In the genomic region with DNA sequence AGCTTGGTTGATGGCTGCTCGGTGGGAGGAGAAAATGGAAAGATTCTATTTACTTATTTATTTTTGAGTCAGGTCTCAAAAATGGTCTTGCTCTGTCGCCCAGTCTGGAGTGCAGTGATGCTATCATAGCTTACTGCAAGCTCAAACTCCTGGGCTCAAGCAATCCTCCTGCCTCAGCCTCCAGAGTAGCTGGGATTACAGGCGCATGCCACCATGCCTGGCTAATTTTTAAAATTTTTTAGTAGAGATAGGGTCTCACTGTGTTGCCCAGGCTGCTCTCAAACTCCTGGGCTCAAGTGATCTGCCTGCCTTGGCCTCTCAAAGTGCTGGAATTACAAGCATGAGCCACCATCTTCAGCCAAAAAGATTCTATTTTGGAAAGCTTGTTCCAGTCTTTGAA, we compare ENCODE assay signal across 7 cellular contexts.
DNase-seq lines count a peak whose midpoint lies in the region; ATAC-seq, FAIRE-seq and TF ChIP-seq lines count a peak whose summit lies in the region.
"Not testable (repeated sequence)": the region's sequence is repeated elsewhere in the genome, so short reads cannot be mapped to it uniquely, and the experiment has no call there.

No MANE protein-coding gene starts in this region.

- H3K4me1 ChIP-seq in CD8-positive, alpha-beta T cell (ENCODE audit: insufficient read depth, low read length) = peaks cover 11% of the 10 kb centered on the region
- not testable (repeated sequence) for H3K4me1 ChIP-seq in K562 (replicated peaks in 1 of 2; ENCODE audit: control insufficient read depth in 2 of 2, insufficient read depth in 2 of 2, low read length in 2 of 2)
- H3K4me1 ChIP-seq in HepG2 (ENCODE audit: insufficient read depth, low read length) = peaks cover 14% of the 10 kb centered on the region

- intact Hi-C loops in CD8-positive, alpha-beta T cell (cut with DNase I, micrococcal nuclease); K562 (cut with micrococcal nuclease); HepG2 (cut with micrococcal nuclease; ENCODE audit: unreplicated experiment): not testable (repeated sequence)

- H3K4me2 ChIP-seq in K562 (ENCODE audit: insufficient read depth, low read length); HepG2 (ENCODE audit: low read depth, low read length): not testable (repeated sequence)

- H3K27ac ChIP-seq in CD8-positive, alpha-beta T cell (ENCODE audit: low read depth, low read length); K562 (ENCODE audit: extremely low read depth, low read depth, low read length); HepG2 (ENCODE audit: extremely low read length, insufficient read depth, low read length): not testable (repeated sequence)

- ATAC-seq in CD8-positive, alpha-beta T cell; T-helper 17 cell; activated T-helper 17 cell treated with anti-CD3 and anti-CD28 coated beads, Interleukin-2, amount 50 U/mL, for 72 hours (replicated peaks); K562; HepG2; stimulated activated effector memory CD8-positive, alpha-beta T cell treated with anti-CD3 and anti-CD28 coated beads, Interleukin-12 subunit alpha, Interleukin-12 subunit beta, amount 100 ng/mL, for 72 hours: not testable (repeated sequence)

- not testable (repeated sequence) for TF ChIP-seq POLR2A in K562 (conservative IDR thresholded peaks at IDR 0.05); HepG2 (IDR thresholded peaks at IDR 0.05; ENCODE audit: insufficient read depth in 1 of 2, low read depth in 2 of 2, low read length in 2 of 2)

- H3K27me3 ChIP-seq in CD8-positive, alpha-beta T cell (ENCODE audit: insufficient read depth, low read length); K562 (ENCODE audit: control insufficient read depth in 2 of 2, insufficient read depth in 2 of 2, low read length in 2 of 2); HepG2 (ENCODE audit: control insufficient read depth in 1 of 2, insufficient read depth in 2 of 2, low read length in 2 of 2): not testable (repeated sequence)

- not testable (repeated sequence) for H3K36me3 ChIP-seq in CD8-positive, alpha-beta T cell (ENCODE audit: insufficient read depth, low read length); K562 (ENCODE audit: control insufficient read depth, insufficient read depth, low read length); HepG2 (replicated peaks in 1 of 2; ENCODE audit: control insufficient read depth in 1 of 2, insufficient read depth in 2 of 2, low read length in 2 of 2)

- not testable (repeated sequence) for H3K9me3 ChIP-seq in CD8-positive, alpha-beta T cell (ENCODE audit: low read length); T-helper 17 cell (ENCODE audit: control insufficient read depth, low read length, poor library complexity, severe bottlenecking); K562 (replicated peaks; ENCODE audit: control insufficient read depth, insufficient read depth, low read depth, low read length); HepG2 (ENCODE audit: low read length)

- H3K9me1 ChIP-seq in K562 (ENCODE audit: control insufficient read depth, insufficient read depth, low read length) = not testable (repeated sequence)

- H3K4me3 Mint-ChIP-seq in CD8-positive, alpha-beta T cell = peak overlapping the region; percentile 11
- H3K4me3 Mint-ChIP-seq in T-helper 17 cell; nephron; stimulated activated effector memory CD8-positive, alpha-beta T cell treated with anti-CD3 and anti-CD28 coated beads, Interleukin-12 subunit alpha, Interleukin-12 subunit beta, amount 100 ng/mL, for 72 hours: not testable (repeated sequence)
- H3K4me3 Mint-ChIP-seq in activated T-helper 17 cell treated with anti-CD3 and anti-CD28 coated beads, Interleukin-2, amount 50 U/mL, for 72 hours = peak overlapping the region; percentile 15

- TF ChIP-seq CTCF in CD8-positive, alpha-beta T cell (IDR thresholded peaks at IDR 0.05); K562 (IDR thresholded peaks at IDR 0.05 in 2 of 3, conservative IDR thresholded peaks at IDR 0.05 in 1 of 3; ENCODE audit: insufficient read depth in 2 of 3, low read depth in 1 of 3, low read length in 3 of 3); HepG2 (CRISPR knock-in tag; IDR thresholded peaks at IDR 0.05); nephron (IDR thresholded peaks at IDR 0.05; ENCODE audit: unreplicated experiment in 3 of 3): not testable (repeated sequence)

- H3K4me1 Mint-ChIP-seq in CD8-positive, alpha-beta T cell (ENCODE audit: low read depth) = peaks cover 61% of the 10 kb centered on the region
- H3K4me1 Mint-ChIP-seq in T-helper 17 cell (peaks cover 25% of the 10 kb centered on the region), nephron (peaks cover 64% of the 10 kb centered on the region)
- peaks cover 23% of the 10 kb centered on the region for H3K4me1 Mint-ChIP-seq in activated T-helper 17 cell treated with anti-CD3 and anti-CD28 coated beads, Interleukin-2, amount 50 U/mL, for 72 hours
- H3K4me1 Mint-ChIP-seq in stimulated activated effector memory CD8-positive, alpha-beta T cell treated with anti-CD3 and anti-CD28 coated beads, Interleukin-12 subunit alpha, Interleukin-12 subunit beta, amount 100 ng/mL, for 72 hours = peaks cover 28% of the 10 kb centered on the region

- WGBS in K562 (ENCODE audit: insufficient coverage, low coverage, missing lambda C conversion rate) = 81% methylated on average over 3 of the region's 3 CpGs
- WGBS in HepG2 (ENCODE audit: low lambda C conversion rate) = 92% methylated on average over 3 of the region's 3 CpGs

- in situ Hi-C loops in K562 (cut with MboI); HepG2 (cut with HindIII; ENCODE audit: extremely low pct_ligation_motif_present, low pct_unique_long_range_greater_than_20kb): not testable (repeated sequence)

- CTCF ChIA-PET in CD8-positive, alpha-beta T cell (lab: Charles Lee) = interaction anchor here (0.6 to 2.4 kb wide), 4 partner anchors 25 to 203 kb away, joined by 3 to 11 read pairs (median 3); no protein-coding TSS in a partner anchor
- CTCF ChIA-PET in K562 (lab: Yijun Ruan, JAX; ENCODE audit: low intra/inter-chr PET ratio); HepG2 (lab: Yijun Ruan, JAX; ENCODE audit: low intra/inter-chr PET ratio, low total read pairs): not testable (repeated sequence)

- peak overlapping the region; percentile 32 for H3K27ac Mint-ChIP-seq in CD8-positive, alpha-beta T cell
- H3K27ac Mint-ChIP-seq in T-helper 17 cell = peak overlapping the region; percentile 21
- peak overlapping the region; percentile 64 for H3K27ac Mint-ChIP-seq in activated T-helper 17 cell treated with anti-CD3 and anti-CD28 coated beads, Interleukin-2, amount 50 U/mL, for 72 hours
- H3K27ac Mint-ChIP-seq in nephron = peak overlapping the region in 2 of 3 experiments; percentile 77 to 79
- H3K27ac Mint-ChIP-seq in stimulated activated effector memory CD8-positive, alpha-beta T cell treated with anti-CD3 and anti-CD28 coated beads, Interleukin-12 subunit alpha, Interleukin-12 subunit beta, amount 100 ng/mL, for 72 hours = peak overlapping the region; percentile 27

- DNase-seq in CD8-positive, alpha-beta T cell; T-helper 17 cell; K562 (ENCODE audit: extremely low read depth in 1 of 4, low spot score in 3 of 4); HepG2 (ENCODE audit: low spot score); stimulated activated effector memory CD8-positive, alpha-beta T cell treated with anti-CD3 and anti-CD28 coated beads, Interleukin-12 subunit alpha, Interleukin-12 subunit beta, amount 100 ng/mL, for 72 hours (ENCODE audit: low spot score in 2 of 2): not testable (repeated sequence)

- TF ChIP-seq RAD21 in K562 (CRISPR knock-in tag; conservative IDR thresholded peaks at IDR 0.05 in 1 of 2, IDR thresholded peaks at IDR 0.05 in 1 of 2); HepG2 (CRISPR knock-in tag; IDR thresholded peaks at IDR 0.05): not testable (repeated sequence)

- H3K4me3 ChIP-seq in CD8-positive, alpha-beta T cell (ENCODE audit: low read depth, low read length); K562; HepG2 (replicated peaks in 1 of 3; ENCODE audit: insufficient read depth in 1 of 3, low read depth in 2 of 3, low read length in 3 of 3): not testable (repeated sequence)

- H3K36me3 Mint-ChIP-seq in CD8-positive, alpha-beta T cell = peaks cover 47% of the 10 kb centered on the region
- H3K36me3 Mint-ChIP-seq in T-helper 17 cell (ENCODE audit: low read depth) = not testable (repeated sequence)
- peaks cover 32% of the 10 kb centered on the region for H3K36me3 Mint-ChIP-seq in activated T-helper 17 cell treated with anti-CD3 and anti-CD28 coated beads, Interleukin-2, amount 50 U/mL, for 72 hours (ENCODE audit: low read depth)
- peaks cover 11% of the 10 kb centered on the region for H3K36me3 Mint-ChIP-seq in nephron (ENCODE audit: low read depth)
- H3K36me3 Mint-ChIP-seq in stimulated activated effector memory CD8-positive, alpha-beta T cell treated with anti-CD3 and anti-CD28 coated beads, Interleukin-12 subunit alpha, Interleukin-12 subunit beta, amount 100 ng/mL, for 72 hours = peaks cover 17% of the 10 kb centered on the region

- not testable (repeated sequence) for H3K27me3 Mint-ChIP-seq in CD8-positive, alpha-beta T cell (ENCODE audit: low read depth); T-helper 17 cell; activated T-helper 17 cell treated with anti-CD3 and anti-CD28 coated beads, Interleukin-2, amount 50 U/mL, for 72 hours; nephron (ENCODE audit: low read depth)

- POLR2A ChIA-PET in CD8-positive, alpha-beta T cell (lab: Charles Lee) = interaction anchor here (1.0 kb wide), 1 partner anchor 84 kb away, joined by 3 read pairs; no protein-coding TSS in a partner anchor
- POLR2A ChIA-PET in K562 (lab: Yijun Ruan, JAX); HepG2 (lab: Yijun Ruan, JAX): not testable (repeated sequence)

- not testable (repeated sequence) for FAIRE-seq in K562 (lab: Jason Lieb, UNC); HepG2 (lab: Jason Lieb, UNC)

- not testable (repeated sequence) for BruUV-seq in K562 (replicated peaks; lab: Mats Ljungman, UMichigan); HepG2 (replicated peaks; lab: Mats Ljungman, UMichigan)

- H3K9ac ChIP-seq in K562 (ENCODE audit: insufficient read depth in 1 of 2, low read depth in 2 of 2, low read length in 2 of 2); HepG2 (ENCODE audit: insufficient read depth, low read depth, low read length): not testable (repeated sequence)

- H2AFZ ChIP-seq in K562 (ENCODE audit: low read depth, low read length); HepG2 (ENCODE audit: low read length): not testable (repeated sequence)

- H3K79me2 ChIP-seq in K562 (ENCODE audit: control insufficient read depth, insufficient read depth, low read length); HepG2 (ENCODE audit: insufficient read depth, low read length): not testable (repeated sequence)

- H3K9me3 Mint-ChIP-seq in CD8-positive, alpha-beta T cell; activated T-helper 17 cell treated with anti-CD3 and anti-CD28 coated beads, Interleukin-2, amount 50 U/mL, for 72 hours; nephron; stimulated activated effector memory CD8-positive, alpha-beta T cell treated with anti-CD3 and anti-CD28 coated beads, Interleukin-12 subunit alpha, Interleukin-12 subunit beta, amount 100 ng/mL, for 72 hours: not testable (repeated sequence)

- not testable (repeated sequence) for TF ChIP-seq EP300 in K562 (IDR thresholded peaks at IDR 0.05; ENCODE audit: low read length); HepG2 (IDR thresholded peaks at IDR 0.05; ENCODE audit: low read depth in 2 of 2, low read length in 2 of 2); HepG2 (CRISPR knock-in tag; IDR thresholded peaks at IDR 0.05; ENCODE audit: borderline replicate concordance)

- not testable (repeated sequence) for H4K20me1 ChIP-seq in K562 (replicated peaks; ENCODE audit: control insufficient read depth, insufficient read depth, low read length); HepG2 (ENCODE audit: insufficient read depth, low read length)

Comparison
In these comparisons a context has a peak if more than half of its experiments do, and no peak if none do; other contexts are left out.
1. H3K27ac Mint-ChIP-seq: peak in every context shown above with its lines; median percentile 78 in nephron; 64 in activated T-helper 17 cell treated with anti-CD3 and anti-CD28 coated beads, Interleukin-2, amount 50 U/mL, for 72 hours; 32 in CD8-positive, alpha-beta T cell; 27 in stimulated activated effector memory CD8-positive, alpha-beta T cell treated with anti-CD3 and anti-CD28 coated beads, Interleukin-12 subunit alpha, Interleukin-12 subunit beta, amount 100 ng/mL, for 72 hours; 21 in T-helper 17 cell.